ENCODE assay signal across 18 cellular contexts in the genomic region with DNA sequence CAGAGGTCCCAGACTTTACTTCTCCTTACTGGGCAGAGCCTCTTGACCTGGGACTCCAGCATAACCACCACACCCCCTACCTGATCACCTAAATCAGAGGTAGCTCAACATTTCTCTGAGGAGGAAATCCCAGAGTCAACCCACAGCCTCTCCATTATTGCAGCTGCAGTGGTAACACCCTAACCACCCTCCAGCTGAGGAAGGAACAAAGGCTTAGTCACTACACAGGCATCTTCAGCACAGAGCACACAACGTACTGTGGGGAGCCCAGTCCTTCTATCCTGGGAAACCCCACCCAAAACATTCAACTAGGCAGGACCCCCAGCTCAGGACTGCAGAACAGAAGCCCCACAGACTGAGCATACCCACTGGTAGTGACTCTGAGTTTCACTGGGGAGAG.
DNase-seq lines count a peak whose midpoint lies in the region; ATAC-seq and TF ChIP-seq lines count a peak whose summit lies in the region.
"Had no signal": no experiment of that assay in that cellular context is flagged by ENCODE, and none has a peak within 500 bp of the region (broad histone marks: within the 10 kb centered on the region; RNA-seq: fewer than 3 reads in every experiment).

No MANE protein-coding gene starts in this region.

- POLR2A ChIA-PET in IMR-90 (lab: Charles Lee; ENCODE audit: unreplicated experiment) (no interaction called here), A673 (lab: Charles Lee; ENCODE audit: low non-redundant PET) (no interaction called here)

- TF ChIP-seq POLR2A in IMR-90 (IDR thresholded peaks at IDR 0.05; ENCODE audit: low read depth, low read length), result no peak

- H3K9me3 ChIP-seq in IMR-90 (ENCODE audit: control insufficient read depth, insufficient read depth, low read length) (no peaks in the 10 kb centered on the region), A673 (ENCODE audit: low read depth, low read length, poor library complexity, severe bottlenecking) (no peaks in the 10 kb centered on the region)
- H3K9me3 ChIP-seq: Caco-2, HAP-1, SJSA1 had no signal

- TF ChIP-seq RAD21 in IMR-90 (IDR thresholded peaks at IDR 0.05; ENCODE audit: low read length), result no peak

- CTCF ChIA-PET in IMR-90 (lab: Yijun Ruan, JAX) (no interaction called here), A673 (lab: Charles Lee) (no interaction called here)

- no peak overlapping the region for H3K23ac ChIP-seq in IMR-90 (ENCODE audit: low read depth, low read length)

- H3K18ac ChIP-seq in IMR-90 (ENCODE audit: low read depth, low read length), result no peak overlapping the region

- H3K9ac ChIP-seq in IMR-90 (ENCODE audit: low read depth, low read length), result no peak overlapping the region

- H3K4me1 ChIP-seq in IMR-90 (ENCODE audit: control insufficient read depth, insufficient read depth, low read length) (no peaks in the 10 kb centered on the region), foreskin keratinocyte (no peaks in the 10 kb centered on the region), A673 (ENCODE audit: insufficient read depth, low read length, poor library complexity, severe bottlenecking) (no peaks in the 10 kb centered on the region)
- H3K4me1 ChIP-seq: Caco-2, HAP-1, SJSA1 had no signal

- TF ChIP-seq CTCF in IMR-90 (conservative IDR thresholded peaks at IDR 0.05; ENCODE audit: low read depth, low read length) (no peak), foreskin keratinocyte (conservative IDR thresholded peaks at IDR 0.05) (no peak), A673 (conservative IDR thresholded peaks at IDR 0.05; ENCODE audit: low read depth, low read length) (no peak)

- no peak overlapping the region for H3K14ac ChIP-seq in IMR-90 (replicated peaks; ENCODE audit: low read depth, low read length)

- H3K79me1 ChIP-seq in IMR-90 (ENCODE audit: low read depth in 1 of 2, low read length in 2 of 2), result no peaks in the 10 kb centered on the region

- no peaks in the 10 kb centered on the region for H3K9me1 ChIP-seq in IMR-90 (ENCODE audit: insufficient read depth, low read length)

- dilution Hi-C loops in IMR-90 (cut with HindIII; ENCODE audit: low sequenced_read_pairs, unreplicated experiment), result no loop called here

- no peak overlapping the region for H2BK120ac ChIP-seq in IMR-90 (ENCODE audit: low read depth, low read length)

- H2BK20ac ChIP-seq in IMR-90 (ENCODE audit: low read depth, low read length), result no peak overlapping the region

- no peaks in the 10 kb centered on the region for H4K20me1 ChIP-seq in IMR-90 (ENCODE audit: insufficient read depth, low read length)

- H2AK9ac ChIP-seq in IMR-90 (replicated peaks; ENCODE audit: low read depth, low read length, poor library complexity), result no peak overlapping the region

- H4K91ac ChIP-seq in IMR-90 (ENCODE audit: insufficient read depth, low read depth, low read length), result no peak overlapping the region

- H3K27me3 ChIP-seq in IMR-90 (ENCODE audit: control insufficient read depth, insufficient read depth, low read length), result no peaks in the 10 kb centered on the region
- H3K27me3 ChIP-seq in foreskin keratinocyte, result no peaks in the 10 kb centered on the region
- H3K27me3 ChIP-seq in A673 (replicated peaks; ENCODE audit: insufficient read depth, low read depth, low read length, poor library complexity), result no peaks in the 10 kb centered on the region
- H3K27me3 ChIP-seq: SJSA1 had no signal

- no peak overlapping the region for H3K4ac ChIP-seq in IMR-90 (ENCODE audit: low read depth, low read length)

- in situ Hi-C loops in IMR-90 (cut with MboI; ENCODE audit: low sequenced_read_pairs), result no loop called here

- H2BK5ac ChIP-seq in IMR-90 (ENCODE audit: low read depth, low read length, poor library complexity, severe bottlenecking), result no peak overlapping the region

- DNase-seq in IMR-90 (peak; percentile 12), amniotic epithelial cell (ENCODE audit: low read depth) (peak; percentile 56), foreskin keratinocyte (peak; percentile 50 to 79), skeletal muscle cell (ENCODE audit: low read depth) (peak; percentile 42), A673 (ENCODE audit: low spot score) (no peak), SKM-1 (lab: John Stamatoyannopoulos, UW; ENCODE audit: unreplicated experiment) (no peak)
- DNase-seq: Caco-2; CD4-positive, CD25-positive, alpha-beta regulatory T cell; EL; MV-4-11; NCI-H1417 treated with DMSO at 0.1 percent for 48 hours; NCI-H2029; NCI-H2171 treated with DMSO at 0.1 percent for 48 hours; NCI-H748 treated with DMSO at 0.1 percent for 48 hours; OCI-M1 had no signal

- no peak overlapping the region for H2AFZ ChIP-seq in IMR-90 (replicated peaks; ENCODE audit: low read length, poor library complexity)

- no peak overlapping the region for H3K4me2 ChIP-seq in IMR-90 (ENCODE audit: low read depth, low read length)

- no peak overlapping the region for H4K8ac ChIP-seq in IMR-90 (ENCODE audit: low read depth in 2 of 2, low read length in 2 of 2)

- no peak overlapping the region for H2BK15ac ChIP-seq in IMR-90 (ENCODE audit: low read depth, low read length)

- H2AK5ac ChIP-seq in IMR-90 (ENCODE audit: low read depth, low read length), result no peak overlapping the region

- H3K36me3 ChIP-seq in IMR-90 (ENCODE audit: control insufficient read depth, insufficient read depth, low read length), result no peaks in the 10 kb centered on the region
- H3K36me3 ChIP-seq in A673 (ENCODE audit: insufficient read depth, low read length, poor library complexity, severe bottlenecking), result no peaks in the 10 kb centered on the region
- H3K36me3 ChIP-seq: HAP-1, SJSA1 had no signal

- ATAC-seq in IMR-90 (ENCODE audit: low read depth) (no peak), foreskin keratinocyte (peak; percentile 98), GM18868 (IDR thresholded peaks at IDR 0.05; ENCODE audit: unreplicated experiment) (no peak)

- WGBS in IMR-90 (ENCODE audit: extremely low coverage in 2 of 2, insufficient read length in 1 of 2), 2 experiments, result no CpG with 5 or more reads among the region's 1 CpG

- H3K4me3 ChIP-seq in IMR-90 (ENCODE audit: insufficient read depth, low read depth, low read length), result no peak overlapping the region
- H3K4me3 ChIP-seq in skeletal muscle cell (ENCODE audit: low read depth, low read length), result no peak overlapping the region
- no peak overlapping the region for H3K4me3 ChIP-seq in A673 (ENCODE audit: low read depth, low read length, poor library complexity, severe bottlenecking)
- H3K4me3 ChIP-seq: HAP-1, SJSA1 had no signal

- BruUV-seq in IMR-90 (replicated peaks; lab: Mats Ljungman, UMichigan), result no TSS peak
- no TSS peak for BruUV-seq in A673 (replicated peaks; lab: Mats Ljungman, UMichigan)

- intact Hi-C loops in IMR-90 (cut with micrococcal nuclease) (no loop called here), A673 (cut with micrococcal nuclease; ENCODE audit: unreplicated experiment) (no loop called here)

- H3K56ac ChIP-seq in IMR-90 (ENCODE audit: extremely low read depth, insufficient read depth, low read length), result no peak overlapping the region

- no peak overlapping the region for H4K5ac ChIP-seq in IMR-90 (ENCODE audit: low read depth, low read length)

- no peak overlapping the region for H3K27ac ChIP-seq in IMR-90 (ENCODE audit: insufficient read depth, low read length)
- H3K27ac ChIP-seq in foreskin keratinocyte, result no peak overlapping the region
- H3K27ac ChIP-seq in A673 (ENCODE audit: low read depth, low read length, poor library complexity, severe bottlenecking), result no peak overlapping the region
- H3K27ac ChIP-seq: SJSA1 had no signal

TF ChIP-seq in IMR-90, 13 proteins besides CTCF, POLR2A, EP300 and RAD21:
- TF ChIP-seq, protein P1, sequence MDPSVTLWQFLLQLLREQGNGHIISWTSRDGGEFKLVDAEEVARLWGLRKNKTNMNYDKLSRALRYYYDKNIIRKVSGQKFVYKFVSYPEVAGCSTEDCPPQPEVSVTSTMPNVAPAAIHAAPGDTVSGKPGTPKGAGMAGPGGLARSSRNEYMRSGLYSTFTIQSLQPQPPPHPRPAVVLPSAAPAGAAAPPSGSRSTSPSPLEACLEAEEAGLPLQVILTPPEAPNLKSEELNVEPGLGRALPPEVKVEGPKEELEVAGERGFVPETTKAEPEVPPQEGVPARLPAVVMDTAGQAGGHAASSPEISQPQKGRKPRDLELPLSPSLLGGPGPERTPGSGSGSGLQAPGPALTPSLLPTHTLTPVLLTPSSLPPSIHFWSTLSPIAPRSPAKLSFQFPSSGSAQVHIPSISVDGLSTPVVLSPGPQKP (IDR thresholded peaks at IDR 0.05; ENCODE audit: borderline replicate concordance, low read depth, low read length), result no peak
- TF ChIP-seq CEBPB (IDR thresholded peaks at IDR 0.05; ENCODE audit: low read depth, low read length), result no peak
- TF ChIP-seq, protein P2, sequence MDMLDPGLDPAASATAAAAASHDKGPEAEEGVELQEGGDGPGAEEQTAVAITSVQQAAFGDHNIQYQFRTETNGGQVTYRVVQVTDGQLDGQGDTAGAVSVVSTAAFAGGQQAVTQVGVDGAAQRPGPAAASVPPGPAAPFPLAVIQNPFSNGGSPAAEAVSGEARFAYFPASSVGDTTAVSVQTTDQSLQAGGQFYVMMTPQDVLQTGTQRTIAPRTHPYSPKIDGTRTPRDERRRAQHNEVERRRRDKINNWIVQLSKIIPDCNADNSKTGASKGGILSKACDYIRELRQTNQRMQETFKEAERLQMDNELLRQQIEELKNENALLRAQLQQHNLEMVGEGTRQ (IDR thresholded peaks at IDR 0.05; ENCODE audit: low read depth, low read length), result no peak
- no peak for TF ChIP-seq MXI1 (IDR thresholded peaks at IDR 0.05; ENCODE audit: borderline replicate concordance, low read depth, low read length)
- TF ChIP-seq NFE2L2 (IDR thresholded peaks at IDR 0.05; ENCODE audit: low read depth, low read length), result no peak
- no peak for TF ChIP-seq BHLHE40 (IDR thresholded peaks at IDR 0.05; ENCODE audit: low read depth, low read length)
- TF ChIP-seq RCOR1 (IDR thresholded peaks at IDR 0.05; ENCODE audit: insufficient replicate concordance, low read length), result no peak
- TF ChIP-seq RFX5 (IDR thresholded peaks at IDR 0.05; ENCODE audit: low read depth, low read length), result no peak
- TF ChIP-seq MAFK (IDR thresholded peaks at IDR 0.05; ENCODE audit: low read depth, low read length), result no peak
TF ChIP-seq in IMR-90: peak in this region for 0.

Comparison
In these comparisons a context has a peak if more than half of its experiments do, and no peak if none do; other contexts are left out.
1. DNase-seq: peak in IMR-90 (single experiment), amniotic epithelial cell (single experiment), foreskin keratinocyte (2 of 2) and skeletal muscle cell (single experiment); none in A673 (single experiment) and SKM-1 (single experiment).